8 cellular contexts compared by ENCODE assay signal in the genomic region with DNA sequence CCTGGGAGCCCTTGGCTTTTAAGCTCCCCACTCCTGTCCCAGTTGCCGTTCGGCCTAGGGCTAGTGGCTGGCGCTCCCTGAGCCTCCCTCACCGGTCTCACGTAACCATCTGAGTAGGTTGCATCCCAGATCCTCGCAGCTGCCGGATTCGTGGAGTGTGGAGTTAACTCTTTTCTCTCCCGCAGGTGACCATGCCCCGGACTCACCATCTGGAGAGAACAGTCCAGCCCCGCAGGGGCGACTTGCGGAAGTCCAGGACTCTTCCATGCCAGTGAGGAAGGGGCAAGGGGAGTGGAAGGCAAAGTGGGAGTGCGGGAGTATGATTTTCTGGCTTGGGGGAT. TPM values are rescaled to one million over a fixed set of nuclear protein-coding genes. Genes with fewer than 3 reads are reported as not detected.
DNase-seq lines count a peak whose midpoint lies in the region; ATAC-seq and TF ChIP-seq lines count a peak whose summit lies in the region.

No MANE protein-coding gene starts in this region.

- H3K27me3 Mint-ChIP-seq in activated CD4-positive, alpha-beta memory T cell treated with anti-CD3 and anti-CD28 coated beads for 36 hours: no peaks in the 10 kb centered on the region

- peaks cover 44% of the 10 kb centered on the region for H3K36me3 Mint-ChIP-seq in activated CD4-positive, alpha-beta memory T cell treated with anti-CD3 and anti-CD28 coated beads for 36 hours

- peak overlapping the region; percentile 99 for H3K27ac Mint-ChIP-seq in activated CD4-positive, alpha-beta memory T cell treated with anti-CD3 and anti-CD28 coated beads for 36 hours

- CTCF ChIA-PET in HEK293T (lab: Yijun Ruan, JAX): interaction anchor here (0.6 to 3.7 kb wide), 4 partner anchors 11 to 44 kb away, joined by 4 to 59 read pairs (median 12); a partner anchor contains a TSS
- CTCF ChIA-PET in activated CD4-positive, alpha-beta memory T cell treated with anti-CD3 and anti-CD28 coated beads for 36 hours (lab: Charles Lee): interaction anchor here (0.6 to 10.5 kb wide), 10 partner anchors 8 to 422 kb away, joined by 3 to 277 read pairs (median 16); a partner anchor contains a TSS

- peaks cover 27% of the 10 kb centered on the region for H3K4me1 Mint-ChIP-seq in activated CD4-positive, alpha-beta memory T cell treated with anti-CD3 and anti-CD28 coated beads for 36 hours (ENCODE audit: low read depth)

- POLR2A ChIA-PET in HEK293T (lab: Yijun Ruan, JAX): interaction anchor here (0.7 to 17.2 kb wide), 8 partner anchors 9 to 258 kb away, joined by 3 to 289 read pairs (median 22); a partner anchor contains a TSS
- POLR2A ChIA-PET in activated CD4-positive, alpha-beta memory T cell treated with anti-CD3 and anti-CD28 coated beads for 36 hours (lab: Charles Lee): interaction anchor here (0.8 to 5.0 kb wide), 9 partner anchors 9 to 198 kb away, joined by 3 to 95 read pairs (median 3); a partner anchor contains a TSS

- DNase-seq in HEK293T (ENCODE audit: extremely low spot score) (peak; percentile 7), left cardiac atrium (peak; percentile 28), skeletal muscle cell (ENCODE audit: low read depth) (no peak), AG08396 (ENCODE audit: low spot score) (no peak), NK-92 (lab: John Stamatoyannopoulos, UW; ENCODE audit: unreplicated experiment) (no peak), DMS153 (lab: John Stamatoyannopoulos, UW) (no peak)
- DNase-seq in activated CD4-positive, alpha-beta memory T cell treated with anti-CD3 and anti-CD28 coated beads for 36 hours: no peak
- DNase-seq in stimulated activated CD4-positive, alpha-beta T cell treated with anti-CD3 and anti-CD28 coated beads, Interleukin-1b, Interleukin-23, amount 100 ng/mL, for 48 hours: no peak

- H3K4me3 Mint-ChIP-seq in activated CD4-positive, alpha-beta memory T cell treated with anti-CD3 and anti-CD28 coated beads for 36 hours: peak overlapping the region; percentile 98

- intact Hi-C loops in activated CD4-positive, alpha-beta memory T cell treated with anti-CD3 and anti-CD28 coated beads for 36 hours (cut with micrococcal nuclease): no loop called here
- intact Hi-C loops in left cardiac atrium (cut with DNase I): no loop called here

- ATAC-seq in left cardiac atrium: no peak

- no peaks in the 10 kb centered on the region for H3K9me3 Mint-ChIP-seq in activated CD4-positive, alpha-beta memory T cell treated with anti-CD3 and anti-CD28 coated beads for 36 hours

- peak overlapping the region; percentile 97 for H3K4me3 ChIP-seq in skeletal muscle cell (ENCODE audit: low read depth, low read length)

TF ChIP-seq in HEK293T, 16 proteins besides CTCF, POLR2A, EP300 and RAD21:
- TF ChIP-seq ELF4 (IDR thresholded peaks at IDR 0.05): no peak
- no peak for TF ChIP-seq NFRKB (IDR thresholded peaks at IDR 0.05)
- TF ChIP-seq FOXM1 (IDR thresholded peaks at IDR 0.05; ENCODE audit: borderline replicate concordance): no peak
- no peak for TF ChIP-seq FOXA1 (IDR thresholded peaks at IDR 0.05)
- no peak for TF ChIP-seq L3MBTL2 (conservative IDR thresholded peaks at IDR 0.05)
- no peak for TF ChIP-seq ARNT (IDR thresholded peaks at IDR 0.05)

RNA-seq across cellular contexts. Expression of a gene that starts 0.9 kb away (rescaled TPM):
- total RNA-seq in activated CD4-positive, alpha-beta memory T cell treated with anti-CD3 and anti-CD28 coated beads for 36 hours: 10 to 100 TPM; 69.8 to 71.7 TPM
- total RNA-seq in left cardiac atrium: 10 to 100 TPM; 36.1 to 37.6 TPM

RNA-seq across cellular contexts. Expression of a gene that starts 3.2 kb away (rescaled TPM):
- total RNA-seq in activated CD4-positive, alpha-beta memory T cell treated with anti-CD3 and anti-CD28 coated beads for 36 hours: 1,000 to 10,000 TPM; 1,166 to 1,191 TPM
- 100 to 1,000 TPM; 439 to 554 TPM for total RNA-seq in left cardiac atrium

RNA-seq across cellular contexts. Expression of a gene that starts 11.5 kb away (rescaled TPM):
- total RNA-seq in activated CD4-positive, alpha-beta memory T cell treated with anti-CD3 and anti-CD28 coated beads for 36 hours: 10 to 100 TPM; 11.5 to 12.5 TPM
- 100 to 1,000 TPM in 1 of 2 donors, 10 to 100 TPM in 1; 98.0 to 103 TPM for total RNA-seq in left cardiac atrium

RNA-seq across cellular contexts. Expression of a gene that starts 18.5 kb away (rescaled TPM):
- total RNA-seq in activated CD4-positive, alpha-beta memory T cell treated with anti-CD3 and anti-CD28 coated beads for 36 hours: 10 to 100 TPM; 11.1 to 13.2 TPM
- total RNA-seq in left cardiac atrium: 1 to 10 TPM in 1 of 2 donors, under 1 TPM in 1; 0.99 to 2.7 TPM

RNA-seq across cellular contexts. Expression of a gene that starts 27.1 kb away (rescaled TPM):
- total RNA-seq in activated CD4-positive, alpha-beta memory T cell treated with anti-CD3 and anti-CD28 coated beads for 36 hours: 100 to 1,000 TPM in 1 of 2 experiments, 10 to 100 TPM in 1; 94.2 to 101 TPM
- total RNA-seq in left cardiac atrium: 10 to 100 TPM; 37.8 to 44.3 TPM

Comparison
In these comparisons a context has a peak if more than half of its experiments do, and no peak if none do; other contexts are left out.
1. DNase-seq: peak in HEK293T (single experiment) and left cardiac atrium (single experiment); none in activated CD4-positive, alpha-beta memory T cell treated with anti-CD3 and anti-CD28 coated beads for 36 hours (single experiment), skeletal muscle cell (single experiment), AG08396 (single experiment), stimulated activated CD4-positive, alpha-beta T cell treated with anti-CD3 and anti-CD28 coated beads, Interleukin-1b, Interleukin-23, amount 100 ng/mL, for 48 hours (single experiment), NK-92 (single experiment) and DMS153 (single experiment).
2. RNA of a gene that starts 11.5 kb away (total RNA-seq): 98.0 to 103 TPM in left cardiac atrium; 11.5 to 12.5 TPM in activated CD4-positive, alpha-beta memory T cell treated with anti-CD3 and anti-CD28 coated beads for 36 hours; every median in the first group is over 4 times any median in the second.